ENCODE assay signal across 8 cellular contexts in the genomic region with DNA sequence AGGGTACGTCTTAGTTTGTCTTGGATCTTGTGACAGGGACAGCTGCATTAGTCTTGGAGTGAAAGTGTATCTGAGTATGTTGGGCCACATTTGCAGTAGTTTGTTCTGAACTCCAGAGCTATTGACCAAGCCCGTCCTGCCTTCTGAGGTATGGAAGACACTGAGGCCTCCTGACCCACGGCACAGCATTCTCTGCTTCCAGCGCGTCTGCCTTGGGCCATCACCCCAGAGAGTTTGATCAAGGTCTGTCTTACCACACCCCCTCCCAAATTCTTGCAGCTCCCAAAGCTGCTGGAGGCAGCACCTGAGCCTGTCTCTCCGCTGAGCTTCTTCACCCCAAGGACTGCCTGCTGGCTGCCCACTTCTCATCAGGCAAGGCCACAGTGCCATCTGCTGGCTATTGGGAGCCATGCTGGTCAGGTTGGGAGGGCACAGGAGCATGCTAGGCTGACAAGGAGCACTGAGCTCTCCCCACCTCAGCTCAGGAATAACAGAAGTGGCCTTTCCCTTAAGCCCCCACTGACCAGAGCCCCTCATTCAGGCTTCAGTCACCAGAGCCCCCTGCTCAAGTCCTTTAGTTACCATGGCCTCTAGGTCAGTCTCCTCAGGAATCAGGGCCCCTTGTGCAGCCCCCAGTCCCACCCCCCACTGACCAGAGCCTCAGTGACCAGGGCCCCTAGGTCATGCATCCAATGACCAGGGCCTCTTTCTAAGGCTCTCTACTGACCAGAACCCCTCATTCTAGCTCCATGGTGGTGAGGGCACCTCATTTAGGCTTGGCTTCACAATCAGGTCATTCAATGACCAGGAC. TPM values are rescaled to one million over a fixed set of nuclear protein-coding genes. Genes with fewer than 3 reads are reported as not detected.
DNase-seq lines count a peak whose midpoint lies in the region; ATAC-seq and TF ChIP-seq lines count a peak whose summit lies in the region.

No MANE protein-coding gene starts in this region.

- TF ChIP-seq CTCF in AG04449 (IDR thresholded peaks at IDR 0.05; ENCODE audit: insufficient read depth, low read length, missing control alignments) (peak; percentile 97), choroid plexus epithelial cell (conservative IDR thresholded peaks at IDR 0.05; ENCODE audit: low read depth, low read length) (peak; percentile 98), liver (IDR thresholded peaks at IDR 0.05; ENCODE audit: low read depth, low read length, missing input control) (peak; percentile 90)

- no peaks in the 10 kb centered on the region for H3K9me3 Mint-ChIP-seq in activated CD4-positive, alpha-beta T cell treated with anti-CD3 and anti-CD28 coated beads for 36 hours (ENCODE audit: low read depth)

- H3K9me3 ChIP-seq in liver (ENCODE audit: control insufficient read depth in 4 of 4, low read length in 3 of 4) = no peaks in the 10 kb centered on the region

- ATAC-seq in GM18511 (IDR thresholded peaks at IDR 0.05; ENCODE audit: unreplicated experiment) (peak; percentile 96), HG03045 (IDR thresholded peaks at IDR 0.05; ENCODE audit: unreplicated experiment) (peak; percentile 84)
- ATAC-seq in activated CD4-positive, alpha-beta T cell treated with anti-CD3 and anti-CD28 coated beads for 36 hours = peak; percentile 97

- peak; percentile 94 for TF ChIP-seq RAD21 in liver (IDR thresholded peaks at IDR 0.05)

- H3K27ac Mint-ChIP-seq in activated CD4-positive, alpha-beta T cell treated with anti-CD3 and anti-CD28 coated beads for 36 hours = no peak overlapping the region

- 67% methylated on average over 6 of the region's 6 CpGs for WGBS in liver

- H3K27me3 Mint-ChIP-seq in activated CD4-positive, alpha-beta T cell treated with anti-CD3 and anti-CD28 coated beads for 36 hours = no peaks in the 10 kb centered on the region

- CTCF ChIA-PET in AG04449 (lab: Yijun Ruan, JAX) = interaction anchor here (0.6 to 19.6 kb wide), 62 partner anchors 12 to 473 kb away, joined by 3 to 494 read pairs (median 5); a partner anchor contains a TSS
- CTCF ChIA-PET in activated CD4-positive, alpha-beta T cell treated with anti-CD3 and anti-CD28 coated beads for 36 hours (lab: Charles Lee) = interaction anchor here (0.5 to 5.7 kb wide), 58 partner anchors 9 to 650 kb away, joined by 3 to 78 read pairs (median 4); a partner anchor contains a TSS

- H3K36me3 Mint-ChIP-seq in activated CD4-positive, alpha-beta T cell treated with anti-CD3 and anti-CD28 coated beads for 36 hours (ENCODE audit: low read depth) = no peaks in the 10 kb centered on the region

- no peak overlapping the region for H3K4me3 Mint-ChIP-seq in activated CD4-positive, alpha-beta T cell treated with anti-CD3 and anti-CD28 coated beads for 36 hours

- peak; percentile 33 for DNase-seq in AG04449 (ENCODE audit: low read depth, low spot score)
- DNase-seq in NCI-H226 = peak; percentile 57
- DNase-seq in activated CD4-positive, alpha-beta T cell treated with anti-CD3 and anti-CD28 coated beads for 36 hours = peak; percentile 86
- DNase-seq in choroid plexus epithelial cell (ENCODE audit: low read depth) = peak; percentile 91
- DNase-seq in stimulated activated CD4-positive, alpha-beta T cell treated with anti-CD3 and anti-CD28 coated beads, TNF-alpha, amount 100 ng/mL, for 1 hour (ENCODE audit: low read depth in 3 of 3, low spot score in 1 of 3) = peak in 2 of 3 donors; percentile 25 to 46

- no peaks in the 10 kb centered on the region for H3K27me3 ChIP-seq in liver (ENCODE audit: control insufficient read depth in 4 of 4, insufficient read depth in 4 of 4, low read length in 3 of 4)

- no peak overlapping the region for H3K4me3 ChIP-seq in AG04449 (ENCODE audit: low read depth, low read length)
- H3K4me3 ChIP-seq in choroid plexus epithelial cell (ENCODE audit: low read depth, low read length) = no peak overlapping the region
- no peak overlapping the region for H3K4me3 ChIP-seq in liver (ENCODE audit: low read depth in 1 of 3, low read length in 3 of 3)

- POLR2A ChIA-PET in AG04449 (lab: Yijun Ruan, JAX) = interaction anchor here (0.6 to 1.5 kb wide), 4 partner anchors 44 to 125 kb away, joined by 3 to 4 read pairs (median 4); no protein-coding TSS in a partner anchor
- POLR2A ChIA-PET in activated CD4-positive, alpha-beta T cell treated with anti-CD3 and anti-CD28 coated beads for 36 hours (lab: Charles Lee) = interaction anchor here (0.7 to 0.8 kb wide), 2 partner anchors 12 to 46 kb away, joined by 3 read pairs; no protein-coding TSS in a partner anchor

- no peak overlapping the region for H3K9ac ChIP-seq in liver (ENCODE audit: low read depth in 1 of 2, low read length in 2 of 2)

- H3K4me1 ChIP-seq in liver (ENCODE audit: control insufficient read depth in 4 of 4, insufficient read depth in 4 of 4, low read length in 3 of 4) = peaks cover 0 to 29% (median 21%) of the 10 kb centered on the region in 4 donors

- no peak overlapping the region for H3K27ac ChIP-seq in liver (ENCODE audit: low read depth in 1 of 2, low read length in 2 of 2)

- no peaks in the 10 kb centered on the region for H3K36me3 ChIP-seq in liver (ENCODE audit: control insufficient read depth in 4 of 4, insufficient read depth in 3 of 4, low read depth in 1 of 4, low read length in 3 of 4)

- no peaks in the 10 kb centered on the region for H3K4me1 Mint-ChIP-seq in activated CD4-positive, alpha-beta T cell treated with anti-CD3 and anti-CD28 coated beads for 36 hours

- intact Hi-C loops in activated CD4-positive, alpha-beta T cell treated with anti-CD3 and anti-CD28 coated beads for 36 hours (cut with DNase I, micrococcal nuclease) = loop anchor here (1.0 to 2.0 kb wide), 3 partner anchors 64 to 340 kb away; no protein-coding TSS in a partner anchor

TF ChIP-seq in liver, 16 proteins besides CTCF, POLR2A, EP300 and RAD21:
- TF ChIP-seq HNF4A (conservative IDR thresholded peaks at IDR 0.05) (peak in 1 of 2 donors; percentile 10), GABPA (IDR thresholded peaks at IDR 0.05 in 1 of 2, conservative IDR thresholded peaks at IDR 0.05 in 1 of 2) (no peak)

RNA-seq across cellular contexts. Expression of a gene that starts 27.2 kb away (rescaled TPM):
- 10 to 100 TPM; 13.1 to 14.1 TPM for total RNA-seq in activated CD4-positive, alpha-beta T cell treated with anti-CD3 and anti-CD28 coated beads for 36 hours
- 10 to 100 TPM; 15.4 to 25.9 TPM for total RNA-seq in liver
- polyA plus RNA-seq in liver = 10 to 100 TPM; 65.0 to 91.6 TPM

RNA-seq across cellular contexts. Expression of a gene that starts 42.8 kb away (rescaled TPM):
- total RNA-seq in activated CD4-positive, alpha-beta T cell treated with anti-CD3 and anti-CD28 coated beads for 36 hours = 10 to 100 TPM; 24.8 to 25.5 TPM
- 1 to 10 TPM; 4.0 to 4.4 TPM for total RNA-seq in liver
- 10 to 100 TPM in 1 of 2 donors, 1 to 10 TPM in 1; 2.5 to 13.9 TPM for polyA plus RNA-seq in liver

RNA-seq across cellular contexts. Expression of a gene that starts 55.8 kb away (rescaled TPM):
- 10 to 100 TPM; 43.2 to 49.8 TPM for total RNA-seq in activated CD4-positive, alpha-beta T cell treated with anti-CD3 and anti-CD28 coated beads for 36 hours
- total RNA-seq in liver = 1 to 10 TPM; 8.1 to 8.6 TPM
- 1 to 10 TPM; 2.5 to 4.5 TPM for polyA plus RNA-seq in liver

Comparison
In these comparisons a context has a peak if more than half of its experiments do, and no peak if none do; other contexts are left out.
1. DNase-seq: peak in every context shown above with its lines; median percentile 91 in choroid plexus epithelial cell; 86 in activated CD4-positive, alpha-beta T cell treated with anti-CD3 and anti-CD28 coated beads for 36 hours; 57 in NCI-H226; 36 in stimulated activated CD4-positive, alpha-beta T cell treated with anti-CD3 and anti-CD28 coated beads, TNF-alpha, amount 100 ng/mL, for 1 hour; 33 in AG04449.
2. RNA of a gene that starts 42.8 kb away (total RNA-seq): 24.8 to 25.5 TPM in activated CD4-positive, alpha-beta T cell treated with anti-CD3 and anti-CD28 coated beads for 36 hours; 4.0 to 4.4 TPM in liver; every median in the first group is over 4 times any median in the second.
3. RNA of a gene that starts 55.8 kb away (total RNA-seq): 43.2 to 49.8 TPM in activated CD4-positive, alpha-beta T cell treated with anti-CD3 and anti-CD28 coated beads for 36 hours; 8.1 to 8.6 TPM in liver; every median in the first group is over 4 times any median in the second.
4. Peak in every context shown above with its lines, with median percentiles within 50 percentile points of each other: CTCF ChIP-seq and ATAC-seq.